2 cellular contexts compared by ENCODE assay signal in genomic region chr9:34562136-34562745, GRCh38.
A peak's percentile ranks its signal among the peaks of the same experiment; 100 is the strongest.
TF ChIP-seq lines count a peak whose summit lies in the region.

No MANE protein-coding gene starts in this region.

TF ChIP-seq in HEK293T, 16 proteins besides CTCF, POLR2A, EP300 and RAD21:
- TF ChIP-seq LEF1 (IDR thresholded peaks at IDR 0.05; ENCODE audit: borderline replicate concordance) (no peak), ZNF384 (IDR thresholded peaks at IDR 0.05) (no peak), L3MBTL2 (conservative IDR thresholded peaks at IDR 0.05) (no peak), ELF4 (IDR thresholded peaks at IDR 0.05) (no peak), TARDBP (IDR thresholded peaks at IDR 0.05) (no peak), BHLHE40 (IDR thresholded peaks at IDR 0.05; ENCODE audit: borderline replicate concordance) (no peak), FOXM1 (IDR thresholded peaks at IDR 0.05; ENCODE audit: borderline replicate concordance) (no peak), HDGF (IDR thresholded peaks at IDR 0.05; ENCODE audit: borderline replicate concordance) (no peak), NFRKB (IDR thresholded peaks at IDR 0.05) (no peak), SP1 (IDR thresholded peaks at IDR 0.05) (no peak), FOXK2 (IDR thresholded peaks at IDR 0.05) (no peak)
TF ChIP-seq in HEK293T: peak in this region for 0.

TF ChIP-seq in K562, 482 proteins besides CTCF, POLR2A, EP300 and RAD21:
- no peak for TF ChIP-seq KAT2B (IDR thresholded peaks at IDR 0.05; ENCODE audit: low read depth, low read length)
- 0 out of 3 replicates have a peak, but pooled peaks of 1 of the 2 experiments have one; percentile 53 for TF ChIP-seq CBX3 (IDR thresholded peaks at IDR 0.05; ENCODE audit: borderline replicate concordance in 1 of 2, low read length in 2 of 2)
